Comparison of ENCODE assay signal across 11 cellular contexts in genomic region chr22:36406139-36406538, GRCh38. TPM values are rescaled to one million over a fixed set of nuclear protein-coding genes. Genes with fewer than 3 reads are reported as not detected.
DNase-seq lines count a peak whose midpoint lies in the region; ATAC-seq, FAIRE-seq and TF ChIP-seq lines count a peak whose summit lies in the region.
"Had no signal": no experiment of that assay in that cellular context is flagged by ENCODE, and none has a peak within 500 bp of the region (broad histone marks: within the 10 kb centered on the region; RNA-seq: fewer than 3 reads in every experiment).

No MANE protein-coding gene starts in this region.

- POLR2A ChIA-PET in activated CD4-positive, alpha-beta memory T cell treated with anti-CD3 and anti-CD28 coated beads for 36 hours (lab: Charles Lee): interaction anchor here (0.8 to 1.2 kb wide), 2 partner anchors 11 to 18 kb away, joined by 3 read pairs; partner anchors contain the start of gene MYH9

- no peak for TF ChIP-seq POLR2A in GM12891 (IDR thresholded peaks at IDR 0.05; ENCODE audit: low read depth, low read length)

- H3K27me3 Mint-ChIP-seq in activated CD4-positive, alpha-beta memory T cell treated with anti-CD3 and anti-CD28 coated beads for 36 hours: no peaks in the 10 kb centered on the region
- H3K27me3 Mint-ChIP-seq in nephron progenitor cell (ENCODE audit: low read depth, poor library complexity): no peaks in the 10 kb centered on the region

- no peaks in the 10 kb centered on the region for H3K9me3 Mint-ChIP-seq in activated CD4-positive, alpha-beta memory T cell treated with anti-CD3 and anti-CD28 coated beads for 36 hours
- no peaks in the 10 kb centered on the region for H3K9me3 Mint-ChIP-seq in nephron progenitor cell

- peak; percentile 26 for FAIRE-seq in GM12891 (lab: Jason Lieb, UNC)

- no peaks in the 10 kb centered on the region for H3K36me3 Mint-ChIP-seq in activated CD4-positive, alpha-beta memory T cell treated with anti-CD3 and anti-CD28 coated beads for 36 hours
- H3K36me3 Mint-ChIP-seq in nephron progenitor cell (ENCODE audit: low read depth): no peaks in the 10 kb centered on the region

- peaks cover 45% of the 10 kb centered on the region for H3K4me1 Mint-ChIP-seq in activated CD4-positive, alpha-beta memory T cell treated with anti-CD3 and anti-CD28 coated beads for 36 hours (ENCODE audit: low read depth)
- peaks cover 32% of the 10 kb centered on the region for H3K4me1 Mint-ChIP-seq in nephron progenitor cell

- H3K4me3 Mint-ChIP-seq in activated CD4-positive, alpha-beta memory T cell treated with anti-CD3 and anti-CD28 coated beads for 36 hours: no peak overlapping the region
- no peak overlapping the region for H3K4me3 Mint-ChIP-seq in nephron progenitor cell

- intact Hi-C loops in activated CD4-positive, alpha-beta memory T cell treated with anti-CD3 and anti-CD28 coated beads for 36 hours (cut with micrococcal nuclease): loop anchor here (5.0 kb wide), 1 partner anchor 46 kb away; no protein-coding TSS in a partner anchor

- no peak for DNase-seq in GM12891 (ENCODE audit: insufficient read length, low spot score)
- DNase-seq in MV-4-11 (lab: John Stamatoyannopoulos, UW): peak; percentile 77
- no peak for DNase-seq in activated CD4-positive, alpha-beta memory T cell treated with anti-CD3 and anti-CD28 coated beads for 36 hours
- DNase-seq in nephron progenitor cell: no peak
- DNase-seq in NCI-H82 (lab: John Stamatoyannopoulos, UW): no peak
- DNase-seq in DMS53 (lab: John Stamatoyannopoulos, UW): no peak
- DNase-seq: NCI-H446 treated with DMSO at 0.1 percent for 48 hours, sigmoid colon had no signal

- no peak for ATAC-seq in GM21717 (IDR thresholded peaks at IDR 0.05; ENCODE audit: unreplicated experiment)
- ATAC-seq in GM21786 (IDR thresholded peaks at IDR 0.05; ENCODE audit: unreplicated experiment): no peak
- ATAC-seq: SK-N-SH treated with all-trans-retinoic acid at 6 μM for 48 hours had no signal

- TF ChIP-seq CTCF in nephron progenitor cell (IDR thresholded peaks at IDR 0.05): no peak

- CTCF ChIA-PET in activated CD4-positive, alpha-beta memory T cell treated with anti-CD3 and anti-CD28 coated beads for 36 hours (lab: Charles Lee): interaction anchor here (1.2 kb wide), 2 partner anchors 65 to 114 kb away, joined by 3 to 7 read pairs; no protein-coding TSS in a partner anchor

- peak overlapping the region; percentile 90 for H3K27ac Mint-ChIP-seq in activated CD4-positive, alpha-beta memory T cell treated with anti-CD3 and anti-CD28 coated beads for 36 hours
- H3K27ac Mint-ChIP-seq in nephron progenitor cell: peak overlapping the region; percentile 22

TF ChIP-seq in GM12891, 5 proteins besides CTCF, POLR2A, EP300 and RAD21:
- no peak for TF ChIP-seq TAF1 (IDR thresholded peaks at IDR 0.05; ENCODE audit: low read depth, low read length)
- no peak for TF ChIP-seq SPI1 (IDR thresholded peaks at IDR 0.05; ENCODE audit: low read depth, low read length)
- TF ChIP-seq PAX5 (IDR thresholded peaks at IDR 0.05; ENCODE audit: insufficient read depth, low read length, severe bottlenecking): no peak
- no peak for TF ChIP-seq POLR2AphosphoS5 (IDR thresholded peaks at IDR 0.05; ENCODE audit: low read depth, low read length)
- no peak for TF ChIP-seq POU2F2 (IDR thresholded peaks at IDR 0.05; ENCODE audit: low read depth, low read length)

RNA-seq across cellular contexts. Expression of gene MYH9, which starts 18.4 kb away (rescaled TPM):
- 164 TPM for polyA plus RNA-seq in GM12891 (2012; ENCODE audit: low read depth, missing spikeins)
- 100 to 1,000 TPM; 712 to 720 TPM for total RNA-seq in activated CD4-positive, alpha-beta memory T cell treated with anti-CD3 and anti-CD28 coated beads for 36 hours
